In the genomic region with DNA sequence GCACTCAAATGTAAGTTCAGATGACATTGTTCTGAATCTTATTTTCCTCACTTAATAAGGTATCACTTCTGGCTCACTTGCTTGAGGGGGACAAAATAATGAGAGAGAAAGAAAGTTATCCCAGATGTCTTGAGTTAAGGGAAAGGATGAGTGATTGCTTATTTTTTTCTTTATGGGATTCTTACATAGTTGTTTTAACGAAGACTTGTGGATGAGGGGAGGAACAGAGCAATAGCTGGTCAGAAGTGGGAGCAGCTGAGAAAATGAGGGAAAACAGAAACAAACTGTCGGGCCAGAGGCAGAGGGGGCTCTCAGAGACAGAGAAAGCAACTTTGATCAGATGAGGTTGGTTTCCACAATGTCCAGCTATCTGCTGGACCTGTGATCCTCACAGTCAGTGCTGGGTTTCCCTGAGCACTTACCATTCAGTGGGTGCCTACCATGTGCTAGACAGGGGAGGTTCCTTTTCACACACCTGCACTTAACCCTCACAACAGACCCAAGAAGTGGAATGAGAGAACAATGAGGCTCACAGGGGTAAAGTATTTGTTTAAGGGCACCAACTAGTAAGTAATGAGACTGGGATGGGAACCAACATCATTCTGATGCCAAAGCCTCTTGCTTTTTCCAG, we compare ENCODE assay signal across 1 cellular context.
TF ChIP-seq lines count a peak whose summit lies in the region.

No MANE protein-coding gene starts in this region.

TF ChIP-seq in GM23338, 12 proteins besides CTCF, POLR2A, EP300 and RAD21 (continued from another document):
- no peak for TF ChIP-seq ZNF462 (CRISPR knock-in tag; IDR thresholded peaks at IDR 0.05)
- TF ChIP-seq JUNB (IDR thresholded peaks at IDR 0.05; ENCODE audit: unreplicated experiment) = no peak
- no peak for TF ChIP-seq EZH2 (IDR thresholded peaks at IDR 0.05; ENCODE audit: low read depth, unreplicated experiment)
- TF ChIP-seq REST (IDR thresholded peaks at IDR 0.05; ENCODE audit: unreplicated experiment) = no peak
TF ChIP-seq in GM23338: peak in this region for 0.
